Comparison of ENCODE assay signal across 7 cellular contexts in genomic region chr12:47306733-47307679, GRCh38.
DNase-seq lines count a peak whose midpoint lies in the region; ATAC-seq and TF ChIP-seq lines count a peak whose summit lies in the region.
"Not testable (repeated sequence)": the region's sequence is repeated elsewhere in the genome, so short reads cannot be mapped to it uniquely, and the experiment has no call there.

No MANE protein-coding gene starts in this region.

- not testable (repeated sequence) for H3K27me3 Mint-ChIP-seq in activated CD8-positive, alpha-beta T cell treated with anti-CD3 and anti-CD28 coated beads, Interleukin-2, amount 10 ng/mL, durations not matched to agents 7 days and 5 days (ENCODE audit: low read depth); activated naive CD8-positive, alpha-beta T cell treated with anti-CD3 and anti-CD28 coated beads for 36 hours

- TF ChIP-seq CTCF in Peyer's patch (IDR thresholded peaks at IDR 0.05) = not testable (repeated sequence)

- not testable (repeated sequence) for H3K27me3 ChIP-seq in Peyer's patch; mononuclear cell (ENCODE audit: insufficient read depth, low read length)

- ATAC-seq in GM19043 (IDR thresholded peaks at IDR 0.05; ENCODE audit: low read depth, unreplicated experiment) (peak; percentile 13), HG02943 (IDR thresholded peaks at IDR 0.05; ENCODE audit: low read depth, unreplicated experiment) (peak; percentile 20)
- peak; percentile 27 for ATAC-seq in activated CD8-positive, alpha-beta T cell treated with anti-CD3 and anti-CD28 coated beads, Interleukin-2, amount 10 ng/mL, durations not matched to agents 7 days and 5 days

- POLR2A ChIA-PET in activated CD8-positive, alpha-beta T cell treated with anti-CD3 and anti-CD28 coated beads, Interleukin-2, amount 10 ng/mL, durations not matched to agents 7 days and 5 days (lab: Charles Lee) = interaction anchor here (0.6 to 2.4 kb wide), 21 partner anchors 9 to 275 kb away, joined by 3 to 26 read pairs (median 4); partner anchors contain the start of genes AMIGO2 and PCED1B

- peaks cover 62% of the 10 kb centered on the region for H3K4me1 Mint-ChIP-seq in activated CD8-positive, alpha-beta T cell treated with anti-CD3 and anti-CD28 coated beads, Interleukin-2, amount 10 ng/mL, durations not matched to agents 7 days and 5 days (ENCODE audit: low read depth)
- peaks cover 56% of the 10 kb centered on the region for H3K4me1 Mint-ChIP-seq in activated naive CD8-positive, alpha-beta T cell treated with anti-CD3 and anti-CD28 coated beads for 36 hours

- H3K27ac Mint-ChIP-seq in activated CD8-positive, alpha-beta T cell treated with anti-CD3 and anti-CD28 coated beads, Interleukin-2, amount 10 ng/mL, durations not matched to agents 7 days and 5 days = peak overlapping the region; percentile 77
- H3K27ac Mint-ChIP-seq in activated naive CD8-positive, alpha-beta T cell treated with anti-CD3 and anti-CD28 coated beads for 36 hours = peak overlapping the region; percentile 93

- not testable (repeated sequence) for H3K9me3 ChIP-seq in Peyer's patch; mononuclear cell (ENCODE audit: low read depth, low read length)

- peak overlapping the region; percentile 64 for H3K4me3 Mint-ChIP-seq in activated CD8-positive, alpha-beta T cell treated with anti-CD3 and anti-CD28 coated beads, Interleukin-2, amount 10 ng/mL, durations not matched to agents 7 days and 5 days
- peak overlapping the region; percentile 84 for H3K4me3 Mint-ChIP-seq in activated naive CD8-positive, alpha-beta T cell treated with anti-CD3 and anti-CD28 coated beads for 36 hours

- H3K4me3 ChIP-seq in Peyer's patch (peak overlapping the region in 3 of 4 donors; percentile 17 to 37 (median 23)), mononuclear cell (ENCODE audit: low read length) (peak overlapping the region; percentile 38)

- not testable (repeated sequence) for H3K9me3 Mint-ChIP-seq in activated CD8-positive, alpha-beta T cell treated with anti-CD3 and anti-CD28 coated beads, Interleukin-2, amount 10 ng/mL, durations not matched to agents 7 days and 5 days (ENCODE audit: insufficient read depth)
- peaks cover 53% of the 10 kb centered on the region for H3K9me3 Mint-ChIP-seq in activated naive CD8-positive, alpha-beta T cell treated with anti-CD3 and anti-CD28 coated beads for 36 hours

- CTCF ChIA-PET in activated CD8-positive, alpha-beta T cell treated with anti-CD3 and anti-CD28 coated beads, Interleukin-2, amount 10 ng/mL, durations not matched to agents 7 days and 5 days (lab: Charles Lee) = interaction anchor here (0.6 to 2.9 kb wide), 37 partner anchors 11 to 845 kb away, joined by 3 to 34 read pairs (median 4); partner anchors contain the start of genes AMIGO2 and PCED1B

- not testable (repeated sequence) for H3K4me1 ChIP-seq in Peyer's patch
- peaks cover 14% of the 10 kb centered on the region for H3K4me1 ChIP-seq in mononuclear cell (ENCODE audit: insufficient read depth, low read length)

- peak in 2 of 3 donors; percentile 53 to 72 for DNase-seq in Peyer's patch
- DNase-seq in activated CD8-positive, alpha-beta T cell treated with anti-CD3 and anti-CD28 coated beads, Interleukin-2, amount 10 ng/mL, durations not matched to agents 7 days and 5 days = peak; percentile 73
- DNase-seq in activated naive CD8-positive, alpha-beta T cell treated with anti-CD3 and anti-CD28 coated beads for 36 hours = peak; percentile 68
- peak; percentile 57 to 62 for DNase-seq in stimulated activated CD4-positive, alpha-beta T cell treated with anti-CD3 and anti-CD28 coated beads, Interleukin-4, amount 100 ng/mL, for 48 hours (ENCODE audit: low read depth in 2 of 2)

- peak in 1 of 2 donors; percentile 13 for TF ChIP-seq POLR2A in Peyer's patch (IDR thresholded peaks at IDR 0.05)

- not testable (repeated sequence) for H3K36me3 ChIP-seq in Peyer's patch

- peaks cover 35% of the 10 kb centered on the region for H3K36me3 Mint-ChIP-seq in activated CD8-positive, alpha-beta T cell treated with anti-CD3 and anti-CD28 coated beads, Interleukin-2, amount 10 ng/mL, durations not matched to agents 7 days and 5 days (ENCODE audit: low read depth)
- H3K36me3 Mint-ChIP-seq in activated naive CD8-positive, alpha-beta T cell treated with anti-CD3 and anti-CD28 coated beads for 36 hours = peaks cover 85% of the 10 kb centered on the region

- peak overlapping the region in 2 of 4 donors; percentile 32 to 72 for H3K27ac ChIP-seq in Peyer's patch
